1 cellular context compared by ENCODE assay signal in genomic region chr1:197146108-197147095, GRCh38.
A peak's percentile ranks its signal among the peaks of the same experiment; 100 is the strongest.
TF ChIP-seq lines count a peak whose summit lies in the region.

Gene ASPM, minus strand, starts transcription at chr1:197146669. Its CDS starts 232 bp downstream, at chr1:197146437.

TF ChIP-seq in HepG2, 621 proteins besides CTCF, POLR2A, EP300 and RAD21 (continued from another document and continues in another):
- TF ChIP-seq ARID4A (CRISPR knock-in tag; IDR thresholded peaks at IDR 0.05; ENCODE audit: borderline replicate concordance) (peak; percentile 97), BRF2 (CRISPR knock-in tag; IDR thresholded peaks at IDR 0.05) (peak; percentile 65; the same call in 1 of the 2 replicates), BORCS8-MEF2B (CRISPR knock-in tag; IDR thresholded peaks at IDR 0.05) (peak; percentile 97), ATF4 (CRISPR knock-in tag; IDR thresholded peaks at IDR 0.05) (peak in 1 of 2 experiments; percentile 87; a peak in 2 of 4 replicates), ZNF672 (CRISPR knock-in tag; IDR thresholded peaks at IDR 0.05) (0 out of 2 replicates have a peak, but pooled peaks have one; percentile 64), ZNF614 (CRISPR knock-in tag; IDR thresholded peaks at IDR 0.05; ENCODE audit: borderline replicate concordance) (0 out of 2 replicates have a peak, but pooled peaks have one; percentile 11), YY1 (IDR thresholded peaks at IDR 0.05; ENCODE audit: insufficient read depth, insufficient replicate concordance, low read depth, low read length) (peak; percentile 74), RELA (CRISPR knock-in tag; IDR thresholded peaks at IDR 0.05) (no peak), ZNF562 (CRISPR knock-in tag; IDR thresholded peaks at IDR 0.05; ENCODE audit: borderline replicate concordance) (0 out of 2 replicates have a peak, but pooled peaks have one; percentile 60), ZNF362 (CRISPR knock-in tag; IDR thresholded peaks at IDR 0.05; ENCODE audit: borderline replicate concordance) (no peak), ZNF10 (CRISPR knock-in tag; IDR thresholded peaks at IDR 0.05; ENCODE audit: borderline replicate concordance, low read depth) (no peak), ZNF431 (CRISPR knock-in tag; IDR thresholded peaks at IDR 0.05; ENCODE audit: borderline replicate concordance, low read depth) (no peak; the same call in 1 of the 2 replicates), FOXA1 (IDR thresholded peaks at IDR 0.05) (no peak), FOXA1 (CRISPR knock-in tag; IDR thresholded peaks at IDR 0.05) (no peak), TP53 (CRISPR knock-in tag; conservative IDR thresholded peaks at IDR 0.05) (no peak), MXI1 (IDR thresholded peaks at IDR 0.05; ENCODE audit: borderline replicate concordance, low read depth, low read length) (peak; percentile 83; the same call in 2 of the 3 replicates), ZNF17 (CRISPR knock-in tag; IDR thresholded peaks at IDR 0.05) (no peak), ZNF788 (CRISPR knock-in tag; IDR thresholded peaks at IDR 0.05; ENCODE audit: borderline replicate concordance) (no peak), ZNF720 (CRISPR knock-in tag; IDR thresholded peaks at IDR 0.05) (no peak), NCOA5 (CRISPR knock-in tag; IDR thresholded peaks at IDR 0.05) (no peak), ISL2 (CRISPR knock-in tag; IDR thresholded peaks at IDR 0.05) (peak; percentile 35; the same call in 1 of the 2 replicates), TBX3 (IDR thresholded peaks at IDR 0.05; ENCODE audit: borderline replicate concordance) (peak; percentile 19; the same call in 1 of the 2 replicates), YEATS2 (CRISPR knock-in tag; IDR thresholded peaks at IDR 0.05; ENCODE audit: borderline replicate concordance) (peak; percentile 21; the same call in 1 of the 2 replicates), AKAP8 (CRISPR knock-in tag; IDR thresholded peaks at IDR 0.05) (no peak), ARNT2 (CRISPR knock-in tag; IDR thresholded peaks at IDR 0.05; ENCODE audit: low read depth) (peak; percentile 91), PRPF4 (IDR thresholded peaks at IDR 0.05; ENCODE audit: low read depth, low read length, poor library complexity, severe bottlenecking) (no peak), BRD4 (CRISPR knock-in tag; IDR thresholded peaks at IDR 0.05) (0 out of 2 replicates have a peak, but pooled peaks have one; percentile 35), PPARG (CRISPR knock-in tag; conservative IDR thresholded peaks at IDR 0.05) (no peak), EEA1 (CRISPR knock-in tag; IDR thresholded peaks at IDR 0.05; ENCODE audit: borderline replicate concordance) (no peak), RFX3 (CRISPR knock-in tag; IDR thresholded peaks at IDR 0.05) (no peak), TAF1 (CRISPR knock-in tag; IDR thresholded peaks at IDR 0.05) (peak; percentile 63; the same call in 1 of the 2 replicates), ZNF143 (CRISPR knock-in tag; IDR thresholded peaks at IDR 0.05) (no peak), PBX2 (CRISPR knock-in tag; IDR thresholded peaks at IDR 0.05) (peak; percentile 84)
- TF ChIP-seq, protein P1, sequence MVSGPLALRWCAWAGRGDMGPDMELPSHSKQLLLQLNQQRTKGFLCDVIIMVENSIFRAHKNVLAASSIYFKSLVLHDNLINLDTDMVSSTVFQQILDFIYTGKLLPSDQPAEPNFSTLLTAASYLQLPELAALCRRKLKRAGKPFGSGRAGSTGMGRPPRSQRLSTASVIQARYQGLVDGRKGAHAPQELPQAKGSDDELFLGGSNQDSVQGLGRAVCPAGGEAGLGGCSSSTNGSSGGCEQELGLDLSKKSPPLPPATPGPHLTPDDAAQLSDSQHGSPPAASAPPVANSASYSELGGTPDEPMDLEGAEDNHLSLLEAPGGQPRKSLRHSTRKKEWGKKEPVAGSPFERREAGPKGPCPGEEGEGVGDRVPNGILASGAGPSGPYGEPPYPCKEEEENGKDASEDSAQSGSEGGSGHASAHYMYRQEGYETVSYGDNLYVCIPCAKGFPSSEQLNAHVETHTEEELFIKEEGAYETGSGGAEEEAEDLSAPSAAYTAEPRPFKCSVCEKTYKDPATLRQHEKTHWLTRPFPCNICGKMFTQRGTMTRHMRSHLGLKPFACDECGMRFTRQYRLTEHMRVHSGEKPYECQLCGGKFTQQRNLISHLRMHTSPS (CRISPR knock-in tag; IDR thresholded peaks at IDR 0.05; ENCODE audit: low read depth), result no peak
- TF ChIP-seq, protein P2, sequence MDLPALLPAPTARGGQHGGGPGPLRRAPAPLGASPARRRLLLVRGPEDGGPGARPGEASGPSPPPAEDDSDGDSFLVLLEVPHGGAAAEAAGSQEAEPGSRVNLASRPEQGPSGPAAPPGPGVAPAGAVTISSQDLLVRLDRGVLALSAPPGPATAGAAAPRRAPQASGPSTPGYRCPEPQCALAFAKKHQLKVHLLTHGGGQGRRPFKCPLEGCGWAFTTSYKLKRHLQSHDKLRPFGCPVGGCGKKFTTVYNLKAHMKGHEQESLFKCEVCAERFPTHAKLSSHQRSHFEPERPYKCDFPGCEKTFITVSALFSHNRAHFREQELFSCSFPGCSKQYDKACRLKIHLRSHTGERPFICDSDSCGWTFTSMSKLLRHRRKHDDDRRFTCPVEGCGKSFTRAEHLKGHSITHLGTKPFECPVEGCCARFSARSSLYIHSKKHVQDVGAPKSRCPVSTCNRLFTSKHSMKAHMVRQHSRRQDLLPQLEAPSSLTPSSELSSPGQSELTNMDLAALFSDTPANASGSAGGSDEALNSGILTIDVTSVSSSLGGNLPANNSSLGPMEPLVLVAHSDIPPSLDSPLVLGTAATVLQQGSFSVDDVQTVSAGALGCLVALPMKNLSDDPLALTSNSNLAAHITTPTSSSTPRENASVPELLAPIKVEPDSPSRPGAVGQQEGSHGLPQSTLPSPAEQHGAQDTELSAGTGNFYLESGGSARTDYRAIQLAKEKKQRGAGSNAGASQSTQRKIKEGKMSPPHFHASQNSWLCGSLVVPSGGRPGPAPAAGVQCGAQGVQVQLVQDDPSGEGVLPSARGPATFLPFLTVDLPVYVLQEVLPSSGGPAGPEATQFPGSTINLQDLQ (CRISPR knock-in tag; IDR thresholded peaks at IDR 0.05), result 0 out of 2 replicates have a peak, but pooled peaks have one; percentile 36
- TF ChIP-seq, protein P3, sequence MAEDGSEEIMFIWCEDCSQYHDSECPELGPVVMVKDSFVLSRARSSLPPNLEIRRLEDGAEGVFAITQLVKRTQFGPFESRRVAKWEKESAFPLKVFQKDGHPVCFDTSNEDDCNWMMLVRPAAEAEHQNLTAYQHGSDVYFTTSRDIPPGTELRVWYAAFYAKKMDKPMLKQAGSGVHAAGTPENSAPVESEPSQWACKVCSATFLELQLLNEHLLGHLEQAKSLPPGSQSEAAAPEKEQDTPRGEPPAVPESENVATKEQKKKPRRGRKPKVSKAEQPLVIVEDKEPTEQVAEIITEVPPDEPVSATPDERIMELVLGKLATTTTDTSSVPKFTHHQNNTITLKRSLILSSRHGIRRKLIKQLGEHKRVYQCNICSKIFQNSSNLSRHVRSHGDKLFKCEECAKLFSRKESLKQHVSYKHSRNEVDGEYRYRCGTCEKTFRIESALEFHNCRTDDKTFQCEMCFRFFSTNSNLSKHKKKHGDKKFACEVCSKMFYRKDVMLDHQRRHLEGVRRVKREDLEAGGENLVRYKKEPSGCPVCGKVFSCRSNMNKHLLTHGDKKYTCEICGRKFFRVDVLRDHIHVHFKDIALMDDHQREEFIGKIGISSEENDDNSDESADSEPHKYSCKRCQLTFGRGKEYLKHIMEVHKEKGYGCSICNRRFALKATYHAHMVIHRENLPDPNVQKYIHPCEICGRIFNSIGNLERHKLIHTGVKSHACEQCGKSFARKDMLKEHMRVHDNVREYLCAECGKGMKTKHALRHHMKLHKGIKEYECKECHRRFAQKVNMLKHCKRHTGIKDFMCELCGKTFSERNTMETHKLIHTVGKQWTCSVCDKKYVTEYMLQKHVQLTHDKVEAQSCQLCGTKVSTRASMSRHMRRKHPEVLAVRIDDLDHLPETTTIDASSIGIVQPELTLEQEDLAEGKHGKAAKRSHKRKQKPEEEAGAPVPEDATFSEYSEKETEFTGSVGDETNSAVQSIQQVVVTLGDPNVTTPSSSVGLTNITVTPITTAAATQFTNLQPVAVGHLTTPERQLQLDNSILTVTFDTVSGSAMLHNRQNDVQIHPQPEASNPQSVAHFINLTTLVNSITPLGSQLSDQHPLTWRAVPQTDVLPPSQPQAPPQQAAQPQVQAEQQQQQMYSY (CRISPR knock-in tag; IDR thresholded peaks at IDR 0.05), result no peak; the same call in 1 of the 2 replicates
- TF ChIP-seq, protein P4, sequence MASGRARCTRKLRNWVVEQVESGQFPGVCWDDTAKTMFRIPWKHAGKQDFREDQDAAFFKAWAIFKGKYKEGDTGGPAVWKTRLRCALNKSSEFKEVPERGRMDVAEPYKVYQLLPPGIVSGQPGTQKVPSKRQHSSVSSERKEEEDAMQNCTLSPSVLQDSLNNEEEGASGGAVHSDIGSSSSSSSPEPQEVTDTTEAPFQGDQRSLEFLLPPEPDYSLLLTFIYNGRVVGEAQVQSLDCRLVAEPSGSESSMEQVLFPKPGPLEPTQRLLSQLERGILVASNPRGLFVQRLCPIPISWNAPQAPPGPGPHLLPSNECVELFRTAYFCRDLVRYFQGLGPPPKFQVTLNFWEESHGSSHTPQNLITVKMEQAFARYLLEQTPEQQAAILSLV (CRISPR knock-in tag; IDR thresholded peaks at IDR 0.05; ENCODE audit: borderline replicate concordance), result no peak
- TF ChIP-seq, protein P5, sequence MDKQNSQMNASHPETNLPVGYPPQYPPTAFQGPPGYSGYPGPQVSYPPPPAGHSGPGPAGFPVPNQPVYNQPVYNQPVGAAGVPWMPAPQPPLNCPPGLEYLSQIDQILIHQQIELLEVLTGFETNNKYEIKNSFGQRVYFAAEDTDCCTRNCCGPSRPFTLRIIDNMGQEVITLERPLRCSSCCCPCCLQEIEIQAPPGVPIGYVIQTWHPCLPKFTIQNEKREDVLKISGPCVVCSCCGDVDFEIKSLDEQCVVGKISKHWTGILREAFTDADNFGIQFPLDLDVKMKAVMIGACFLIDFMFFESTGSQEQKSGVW (CRISPR knock-in tag; IDR thresholded peaks at IDR 0.05; ENCODE audit: borderline replicate concordance), result no peak
